Comparison of ENCODE assay signal across 28 cellular contexts in the genomic region with DNA sequence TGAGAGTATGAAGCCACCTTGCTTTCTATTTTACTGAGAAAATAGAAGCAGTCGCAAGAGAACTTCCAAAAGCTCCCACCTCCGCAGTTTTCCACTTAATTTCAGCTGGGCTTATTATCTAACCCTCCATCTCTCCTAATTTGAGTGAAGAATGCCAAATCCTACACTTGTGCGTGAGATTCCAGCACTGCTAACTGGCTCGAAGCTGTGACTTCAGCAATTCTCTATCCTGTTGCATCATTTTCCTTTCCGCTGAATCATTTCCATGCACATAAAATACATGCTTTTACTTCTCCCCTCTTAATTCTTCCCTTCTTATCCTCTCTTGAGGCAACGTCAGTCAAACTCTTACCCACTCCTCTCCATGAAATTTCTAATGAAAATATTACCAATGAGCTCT.
DNase-seq lines count a peak whose midpoint lies in the region; ATAC-seq, FAIRE-seq and TF ChIP-seq lines count a peak whose summit lies in the region.
"Had no signal": no experiment of that assay in that cellular context is flagged by ENCODE, and none has a peak within 500 bp of the region (broad histone marks: within the 10 kb centered on the region; RNA-seq: fewer than 3 reads in every experiment).

No MANE protein-coding gene starts in this region.

- no peak overlapping the region for H3K4me3 Mint-ChIP-seq in Caco-2 (ENCODE audit: unreplicated experiment)
- H3K4me3 Mint-ChIP-seq: brain, H9 had no signal

- H3K9me3 Mint-ChIP-seq in Caco-2 (ENCODE audit: unreplicated experiment) = peaks cover 23% of the 10 kb centered on the region
- H3K9me3 Mint-ChIP-seq: brain, H9 had no signal

- H3K4me1 Mint-ChIP-seq in Caco-2 (ENCODE audit: low read depth, unreplicated experiment) = peaks cover 14% of the 10 kb centered on the region

- H3K9ac ChIP-seq in HUES6 (ENCODE audit: low read length) = no peak overlapping the region

- H3K36me3 ChIP-seq in Caco-2 (ENCODE audit: control insufficient read depth, insufficient read depth, low read length) (no peaks in the 10 kb centered on the region), HUES6 (ENCODE audit: control insufficient read depth, insufficient read depth, low read length) (no peaks in the 10 kb centered on the region), heart right ventricle (no peaks in the 10 kb centered on the region)
- H3K36me3 ChIP-seq: upper lobe of right lung had no signal

- H3K27me3 Mint-ChIP-seq in Caco-2 (ENCODE audit: insufficient read depth, unreplicated experiment) = no peaks in the 10 kb centered on the region

- no peak for TF ChIP-seq POLR2A in GM12891 (IDR thresholded peaks at IDR 0.05; ENCODE audit: low read depth, low read length)

- H3K4me3 ChIP-seq in Caco-2 (ENCODE audit: low read depth, low read length) = no peak overlapping the region
- H3K4me3 ChIP-seq in HUES6 (ENCODE audit: low read depth, low read length) = no peak overlapping the region
- H3K4me3 ChIP-seq in fibroblast of mammary gland (ENCODE audit: control insufficient read depth, low read depth, low read length) = no peak overlapping the region
- H3K4me3 ChIP-seq in heart right ventricle = no peak overlapping the region
- H3K4me3 ChIP-seq: upper lobe of right lung had no signal

- POLR2A ChIA-PET in Caco-2 (lab: Charles Lee) = interaction anchor here (0.5 kb wide), 1 partner anchor 113 kb away, joined by 4 read pairs; no protein-coding TSS in a partner anchor

- H3K9me3 ChIP-seq in Caco-2 = no peaks in the 10 kb centered on the region
- H3K9me3 ChIP-seq in HUES6 (ENCODE audit: control insufficient read depth, insufficient read depth, low read depth, low read length) = no peaks in the 10 kb centered on the region
- H3K9me3 ChIP-seq in heart right ventricle = no peaks in the 10 kb centered on the region
- H3K9me3 ChIP-seq: upper lobe of right lung had no signal

- TF ChIP-seq CTCF in Caco-2 (IDR thresholded peaks at IDR 0.05; ENCODE audit: insufficient read depth in 1 of 2, low read depth in 1 of 2, low read length in 1 of 2, severe bottlenecking in 1 of 2, unreplicated experiment in 1 of 2) (no peak), fibroblast of mammary gland (conservative IDR thresholded peaks at IDR 0.05; ENCODE audit: control insufficient read depth, insufficient read depth, low read depth, low read length) (no peak), heart right ventricle (IDR thresholded peaks at IDR 0.05) (no peak)

- WGBS in heart right ventricle, 2 donors = 83 to 88% methylated on average over 6 of the region's 6 CpGs

- DNase-seq in Caco-2 (no peak), RKO (ENCODE audit: low spot score) (peak; percentile 20), fibroblast of mammary gland (ENCODE audit: low read depth) (peak; percentile 33), heart right ventricle (no peak), GM12891 (ENCODE audit: insufficient read length, low spot score) (no peak)
- DNase-seq in activated effector memory CD4-positive, alpha-beta T cell treated with anti-CD3 and anti-CD28 coated beads, Interleukin-2, amount 50 U/mL, for 16 hours = no peak
- DNase-seq: activated CD4-positive, alpha-beta T cell treated with anti-CD3 and anti-CD28 coated beads for 4 hours; activated gamma-delta T cell; activated T-cell treated with anti-CD3 and anti-CD28 coated beads for 4 hours; cerebellar nuclear complex; foreskin fibroblast; H9; left cardiac atrium; mammary epithelial cell; NCI-H1417; NCI-H2029 treated with DMSO at 0.1 percent for 48 hours; NCI-H2227 treated with DMSO at 0.1 percent for 48 hours; NCI-H748 treated with DMSO at 0.1 percent for 48 hours; right cardiac atrium; stimulated activated CD4-positive, alpha-beta T cell treated with anti-CD3 and anti-CD28 coated beads, Interleukin-12 subunit alpha, Interleukin-12 subunit beta, amount 100 ng/mL, for 4 hours; stimulated activated CD4-positive, alpha-beta T cell treated with anti-CD3 and anti-CD28 coated beads, Interleukin-4, amount 100 ng/mL, for 1 hour; substantia nigra; T-helper 2 cell; upper lobe of right lung had no signal

- H3K4me1 ChIP-seq in Caco-2 (no peaks in the 10 kb centered on the region), HUES6 (ENCODE audit: control insufficient read depth, insufficient read depth, low read length) (no peaks in the 10 kb centered on the region), heart right ventricle (peaks cover 0 to 25% (median 0%) of the 10 kb centered on the region in 9 donors)
- H3K4me1 ChIP-seq: upper lobe of right lung had no signal

- no peak for ATAC-seq in GM21786 (IDR thresholded peaks at IDR 0.05; ENCODE audit: unreplicated experiment)
- ATAC-seq in heart right ventricle = no peak
- ATAC-seq: left cardiac atrium, right cardiac atrium, SK-N-SH treated with all-trans-retinoic acid at 6 μM for 48 hours, upper lobe of right lung had no signal

- H3K27me3 ChIP-seq in Caco-2 (replicated peaks; ENCODE audit: control insufficient read depth, insufficient read depth, low read length) (no peaks in the 10 kb centered on the region), HUES6 (ENCODE audit: control insufficient read depth, insufficient read depth, low read length) (no peaks in the 10 kb centered on the region), heart right ventricle (no peaks in the 10 kb centered on the region)

- no TSS peak for BruUV-seq in Caco-2 (replicated peaks; lab: Mats Ljungman, UMichigan)

- CTCF ChIA-PET in Caco-2 (lab: Charles Lee) = no interaction called here

- peak overlapping the region; percentile 37; the same call in 1 of the 2 replicates for H3K27ac ChIP-seq in HUES6 (ENCODE audit: low read depth, low read length)
- H3K27ac ChIP-seq in heart right ventricle = no peak overlapping the region
- H3K27ac ChIP-seq: upper lobe of right lung had no signal

- H3K27ac Mint-ChIP-seq in Caco-2 (ENCODE audit: unreplicated experiment) = peak overlapping the region; percentile 83
- H3K27ac Mint-ChIP-seq: brain, H9 had no signal

- no peaks in the 10 kb centered on the region for H3K36me3 Mint-ChIP-seq in Caco-2 (ENCODE audit: insufficient read depth, unreplicated experiment)
- H3K36me3 Mint-ChIP-seq: brain had no signal

- FAIRE-seq in GM12891 (lab: Jason Lieb, UNC) = no peak

- intact Hi-C loops in Caco-2 (cut with micrococcal nuclease; ENCODE audit: unreplicated experiment) = no loop called here
- intact Hi-C loops in heart right ventricle (cut with DNase I) = loop anchor here in 1 of 10 donors (10.0 kb wide), 1 partner anchor 768 kb away; no protein-coding TSS in a partner anchor

TF ChIP-seq in GM12891, 5 proteins besides CTCF, POLR2A, EP300 and RAD21:
- TF ChIP-seq PAX5 (IDR thresholded peaks at IDR 0.05; ENCODE audit: insufficient read depth, low read length, severe bottlenecking) (no peak), SPI1 (IDR thresholded peaks at IDR 0.05; ENCODE audit: low read depth, low read length) (no peak), POU2F2 (IDR thresholded peaks at IDR 0.05; ENCODE audit: low read depth, low read length) (no peak), TAF1 (IDR thresholded peaks at IDR 0.05; ENCODE audit: low read depth, low read length) (no peak), POLR2AphosphoS5 (IDR thresholded peaks at IDR 0.05; ENCODE audit: low read depth, low read length) (no peak)
TF ChIP-seq in GM12891: peak in this region for 0.

Comparison
In these comparisons a context has a peak if more than half of its experiments do, and no peak if none do; other contexts are left out.
1. DNase-seq: peak in RKO (single experiment) and fibroblast of mammary gland (single experiment); none in Caco-2 (0 of 2), activated effector memory CD4-positive, alpha-beta T cell treated with anti-CD3 and anti-CD28 coated beads, Interleukin-2, amount 50 U/mL, for 16 hours (single experiment), heart right ventricle (0 of 2) and GM12891 (single experiment).